ENCODE assay signal across 24 cellular contexts in genomic region chr10:29430101-29430500, GRCh38.
"Had no signal": no experiment of that assay in that cellular context is flagged by ENCODE, and none has a peak within 500 bp of the region (broad histone marks: within the 10 kb centered on the region; RNA-seq: fewer than 3 reads in every experiment).

No MANE protein-coding gene starts in this region.

- FAIRE-seq: frontal cortex had no signal

- H3K9me3 ChIP-seq: body of pancreas, left ventricle myocardium inferior, spleen, upper lobe of right lung had no signal

- H3K4me3 Mint-ChIP-seq: activated CD4-positive, alpha-beta memory T cell treated with anti-CD3 and anti-CD28 coated beads, Interleukin-2, amount 10 ng/mL, durations not matched to agents 7 days and 5 days; activated CD4-positive, alpha-beta T cell treated with anti-CD3 and anti-CD28 coated beads, Interleukin-2, amount 10 ng/mL, durations not matched to agents 24 days and 14 days; activated T-cell treated with anti-CD3 and anti-CD28 coated beads, Interleukin-2, amount 50 U/mL, for 72 hours; immature natural killer cell; mesothelial cell of epicardium; natural killer cell had no signal

- H3K4me1 ChIP-seq: upper lobe of right lung had no signal

- H3K27ac ChIP-seq: body of pancreas, hepatocyte, left ventricle myocardium inferior, spleen, upper lobe of right lung had no signal

- H3K4me1 Mint-ChIP-seq: activated CD4-positive, alpha-beta memory T cell treated with anti-CD3 and anti-CD28 coated beads, Interleukin-2, amount 10 ng/mL, durations not matched to agents 7 days and 5 days; activated CD4-positive, alpha-beta T cell treated with anti-CD3 and anti-CD28 coated beads, Interleukin-2, amount 10 ng/mL, durations not matched to agents 24 days and 14 days had no signal

- H3K27me3 ChIP-seq: body of pancreas, hepatocyte, spleen, upper lobe of right lung had no signal

- H3K27me3 Mint-ChIP-seq: activated CD4-positive, alpha-beta memory T cell treated with anti-CD3 and anti-CD28 coated beads, Interleukin-2, amount 10 ng/mL, durations not matched to agents 7 days and 5 days; activated CD4-positive, alpha-beta T cell treated with anti-CD3 and anti-CD28 coated beads, Interleukin-2, amount 10 ng/mL, durations not matched to agents 24 days and 14 days; progenitor cell of endocrine pancreas had no signal

- H3K27ac Mint-ChIP-seq: activated CD4-positive, alpha-beta memory T cell treated with anti-CD3 and anti-CD28 coated beads, Interleukin-2, amount 10 ng/mL, durations not matched to agents 7 days and 5 days; activated CD4-positive, alpha-beta T cell treated with anti-CD3 and anti-CD28 coated beads, Interleukin-2, amount 10 ng/mL, durations not matched to agents 24 days and 14 days; activated T-cell treated with anti-CD3 and anti-CD28 coated beads, Interleukin-2, amount 50 U/mL, for 72 hours; immature natural killer cell; mesothelial cell of epicardium; progenitor cell of endocrine pancreas had no signal

- H3K36me3 Mint-ChIP-seq: mesothelial cell of epicardium, natural killer cell had no signal

- H3K79me2 ChIP-seq: hepatocyte had no signal

- H3K9me3 Mint-ChIP-seq: activated CD4-positive, alpha-beta memory T cell treated with anti-CD3 and anti-CD28 coated beads, Interleukin-2, amount 10 ng/mL, durations not matched to agents 7 days and 5 days; activated CD4-positive, alpha-beta T cell treated with anti-CD3 and anti-CD28 coated beads, Interleukin-2, amount 10 ng/mL, durations not matched to agents 24 days and 14 days; immature natural killer cell; natural killer cell had no signal

- H3K4me3 ChIP-seq: body of pancreas, hepatocyte, left ventricle myocardium inferior, spleen, upper lobe of right lung had no signal

- H2AFZ ChIP-seq: hepatocyte had no signal

- ATAC-seq: activated T-cell treated with anti-CD3 and anti-CD28 coated beads, Interleukin-2, amount 50 U/mL, for 72 hours; body of pancreas; natural killer cell; stimulated activated naive CD8-positive, alpha-beta T cell treated with anti-CD3 and anti-CD28 coated beads, Interleukin-15, Interleukin-2, amounts not matched to agents 100 U/mL and 50 U/mL, for 24 hours; upper lobe of right lung had no signal

- H3K4me2 ChIP-seq: hepatocyte had no signal

- DNase-seq: activated CD4-positive, alpha-beta memory T cell treated with anti-CD3 and anti-CD28 coated beads, Interleukin-2, amount 10 ng/mL, durations not matched to agents 7 days and 5 days; activated CD4-positive, alpha-beta T cell treated with anti-CD3 and anti-CD28 coated beads, Interleukin-2, amount 10 ng/mL, durations not matched to agents 24 days and 14 days; activated gamma-delta T cell; activated naive CD4-positive, alpha-beta T cell treated with anti-CD3 and anti-CD28 coated beads, Interleukin-2, amount 50 U/mL, for 16 hours; activated T-cell treated with anti-CD3 and anti-CD28 coated beads, Interleukin-2, amount 50 U/mL, for 72 hours; anterior cingulate cortex; body of pancreas; dermis blood vessel endothelial cell; effector CD8-positive, alpha-beta T cell; erythroblast; glutamatergic neuron; immature natural killer cell; kidney glomerular epithelial cell; left ventricle myocardium inferior; natural killer cell; retina; spleen; stimulated activated CD4-positive, alpha-beta T cell treated with anti-CD3 and anti-CD28 coated beads, Interleukin-4, amount 100 ng/mL, for 1 hour; stimulated activated naive CD8-positive, alpha-beta T cell treated with anti-CD3 and anti-CD28 coated beads, Interleukin-15, Interleukin-2, amounts not matched to agents 100 U/mL and 50 U/mL, for 24 hours; upper lobe of right lung had no signal
